In the genomic region with DNA sequence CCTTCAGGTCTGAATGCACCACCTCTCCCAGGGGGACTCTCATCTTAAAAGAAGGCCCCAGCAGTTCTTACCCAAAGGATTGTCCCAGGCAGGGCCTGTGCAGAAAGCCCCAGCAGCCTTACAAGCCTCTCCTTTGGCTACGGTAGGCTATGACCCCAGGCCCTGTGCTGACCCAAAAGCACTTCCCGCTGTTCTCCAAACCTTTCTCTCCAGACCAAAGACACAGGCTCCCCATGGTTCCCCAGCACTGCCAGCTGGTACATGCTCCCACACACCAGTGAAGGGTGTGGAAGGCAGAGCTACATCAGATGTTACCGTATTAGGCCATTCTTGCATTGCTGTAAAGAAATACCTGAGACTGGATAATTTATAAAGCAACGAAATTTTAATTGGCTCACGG, we compare ENCODE assay signal across 14 cellular contexts. TPM values are rescaled to one million over a fixed set of nuclear protein-coding genes. Genes with fewer than 3 reads are reported as not detected.
A peak's percentile ranks its signal among the peaks of the same experiment; 100 is the strongest.
DNase-seq lines count a peak whose midpoint lies in the region; ATAC-seq, FAIRE-seq and TF ChIP-seq lines count a peak whose summit lies in the region.
"Had no signal": no experiment of that assay in that cellular context is flagged by ENCODE, and none has a peak within 500 bp of the region (broad histone marks: within the 10 kb centered on the region; RNA-seq: fewer than 3 reads in every experiment).

No MANE protein-coding gene starts in this region.

- H4K8ac ChIP-seq in trophoblast cell (ENCODE audit: low read depth, low read length): no peak overlapping the region

- H4K91ac ChIP-seq in trophoblast cell (ENCODE audit: low read depth, low read length): no peak overlapping the region

- FAIRE-seq in small intestine (lab: Jason Lieb, UNC): no peak

- no peak for TF ChIP-seq EP300 in upper lobe of left lung (IDR thresholded peaks at IDR 0.05)

- no peaks in the 10 kb centered on the region for H3K79me2 ChIP-seq in trophoblast cell (ENCODE audit: control insufficient read depth, insufficient read depth, low read length, poor library complexity)

- 86 to 91% methylated on average over 3 to 5 of the region's 5 CpGs for WGBS in upper lobe of left lung, 2 donors
- WGBS in small intestine, 3 donors: 91 to 95% (median 93%) methylated on average over 5 of the region's 5 CpGs
- no CpG with 5 or more reads among the region's 5 CpGs for WGBS in trophoblast cell (ENCODE audit: extremely low coverage, insufficient coverage, insufficient read length)

- TF ChIP-seq CTCF in upper lobe of left lung (IDR thresholded peaks at IDR 0.05): no peak

- H3K79me1 ChIP-seq in trophoblast cell (ENCODE audit: low read length): no peaks in the 10 kb centered on the region

- H3K36me3 ChIP-seq in upper lobe of left lung (no peaks in the 10 kb centered on the region), small intestine (ENCODE audit: control insufficient read depth in 2 of 2, insufficient read depth in 2 of 2, low read length in 2 of 2) (no peaks in the 10 kb centered on the region), trophoblast cell (ENCODE audit: control insufficient read depth in 1 of 2, insufficient read depth in 2 of 2, low read length in 2 of 2) (no peaks in the 10 kb centered on the region)
- H3K36me3 ChIP-seq: heart left ventricle, neutrophil, uterus had no signal

- peak overlapping the region; percentile 86 to 87 for H3K4me3 Mint-ChIP-seq in activated T-cell treated with anti-CD3 and anti-CD28 coated beads, Interleukin-2, amount 50 U/mL, for 72 hours
- H3K4me3 Mint-ChIP-seq in activated CD4-positive, alpha-beta memory T cell treated with anti-CD3 and anti-CD28 coated beads for 36 hours: peak overlapping the region; percentile 76

- no peak for DNase-seq in activated T-cell treated with anti-CD3 and anti-CD28 coated beads, Interleukin-2, amount 50 U/mL, for 72 hours
- no peak for DNase-seq in activated T-cell treated with anti-CD3 and anti-CD28 coated beads, Interleukin-2, amount 50 U/mL, for 48 hours
- DNase-seq in activated CD4-positive, alpha-beta memory T cell treated with anti-CD3 and anti-CD28 coated beads for 36 hours: no peak
- DNase-seq in left lobe of liver (ENCODE audit: low spot score) (no peak), upper lobe of left lung (no peak), HuH-7.5 (ENCODE audit: low spot score) (no peak), small intestine (no peak), trophoblast cell (no peak)
- DNase-seq: DMS79 treated with DMSO at 0.1 percent for 48 hours, PC-3 had no signal

- no peak for TF ChIP-seq POLR2A in upper lobe of left lung (IDR thresholded peaks at IDR 0.05)

- ATAC-seq in activated T-cell treated with anti-CD3 and anti-CD28 coated beads, Interleukin-2, amount 50 U/mL, for 72 hours (replicated peaks in 1 of 2): peak; percentile 2 to 3
- ATAC-seq in left lobe of liver (peak; percentile 10), upper lobe of left lung (ENCODE audit: low FRiP score in 2 of 2) (no peak)
- ATAC-seq: PC-3 had no signal

- peak overlapping the region; percentile 47 for H3K27ac Mint-ChIP-seq in activated T-cell treated with anti-CD3 and anti-CD28 coated beads, Interleukin-2, amount 50 U/mL, for 72 hours
- peak overlapping the region; percentile 94 for H3K27ac Mint-ChIP-seq in activated CD4-positive, alpha-beta memory T cell treated with anti-CD3 and anti-CD28 coated beads for 36 hours

- H3K9me3 Mint-ChIP-seq in activated T-cell treated with anti-CD3 and anti-CD28 coated beads, Interleukin-2, amount 50 U/mL, for 72 hours: peaks cover 5 to 6% of the 10 kb centered on the region in 2 donors
- H3K9me3 Mint-ChIP-seq in activated CD4-positive, alpha-beta memory T cell treated with anti-CD3 and anti-CD28 coated beads for 36 hours: peaks cover 15% of the 10 kb centered on the region

- peaks cover 90% of the 10 kb centered on the region for H3K4me1 Mint-ChIP-seq in activated T-cell treated with anti-CD3 and anti-CD28 coated beads, Interleukin-2, amount 50 U/mL, for 72 hours (ENCODE audit: low read depth)
- H3K4me1 Mint-ChIP-seq in activated CD4-positive, alpha-beta memory T cell treated with anti-CD3 and anti-CD28 coated beads for 36 hours (ENCODE audit: low read depth): peaks cover 74% of the 10 kb centered on the region

- no peak overlapping the region for H3K23ac ChIP-seq in trophoblast cell (ENCODE audit: low read length)

- no peaks in the 10 kb centered on the region for H3K9me3 ChIP-seq in upper lobe of left lung
- H3K9me3 ChIP-seq in small intestine (ENCODE audit: control insufficient read depth, low read depth): no peaks in the 10 kb centered on the region
- H3K9me3 ChIP-seq in trophoblast cell (ENCODE audit: insufficient read depth, low read depth, low read length): peaks cover 2% of the 10 kb centered on the region
- H3K9me3 ChIP-seq: neutrophil had no signal

- H3K9ac ChIP-seq in trophoblast cell (ENCODE audit: low read length): no peak overlapping the region

- no peak overlapping the region for H3K4me3 ChIP-seq in upper lobe of left lung
- H3K4me3 ChIP-seq in small intestine (ENCODE audit: low read depth in 1 of 2, low read length in 2 of 2): no peak overlapping the region
- H3K4me3 ChIP-seq in trophoblast cell (ENCODE audit: low read depth, low read length): no peak overlapping the region
- H3K4me3 ChIP-seq: uterus had no signal

- H3K27me3 ChIP-seq in upper lobe of left lung (no peaks in the 10 kb centered on the region), small intestine (ENCODE audit: control insufficient read depth in 2 of 2, insufficient read depth in 2 of 2, low read length in 2 of 2) (no peaks in the 10 kb centered on the region), trophoblast cell (ENCODE audit: insufficient read depth, low read length) (no peaks in the 10 kb centered on the region)
- H3K27me3 ChIP-seq: heart left ventricle, uterus had no signal

- no peak overlapping the region for H2BK120ac ChIP-seq in trophoblast cell (ENCODE audit: insufficient read depth, low read length, poor library complexity)

- no peak overlapping the region for H2AFZ ChIP-seq in trophoblast cell (ENCODE audit: insufficient read depth, low read length, poor library complexity)

- POLR2A ChIA-PET in activated CD4-positive, alpha-beta memory T cell treated with anti-CD3 and anti-CD28 coated beads for 36 hours (lab: Charles Lee): interaction anchor here (0.8 to 9.1 kb wide), 11 partner anchors 14 to 180 kb away, joined by 3 to 114 read pairs (median 6); a partner anchor contains a TSS

- intact Hi-C loops in activated CD4-positive, alpha-beta memory T cell treated with anti-CD3 and anti-CD28 coated beads for 36 hours (cut with micrococcal nuclease): loop anchor here (1.0 to 5.0 kb wide), 8 partner anchors 14 to 180 kb away; a partner anchor contains a TSS

- no peak overlapping the region for H4K12ac ChIP-seq in trophoblast cell (ENCODE audit: low read depth, low read length)

- H3K36me3 Mint-ChIP-seq in activated T-cell treated with anti-CD3 and anti-CD28 coated beads, Interleukin-2, amount 50 U/mL, for 72 hours (ENCODE audit: insufficient read depth in 2 of 2): peaks cover 12 to 19% of the 10 kb centered on the region in 2 donors
- peaks cover 19% of the 10 kb centered on the region for H3K36me3 Mint-ChIP-seq in activated CD4-positive, alpha-beta memory T cell treated with anti-CD3 and anti-CD28 coated beads for 36 hours

- H3K4me1 ChIP-seq in upper lobe of left lung (peaks cover 23 to 42% (median 27%) of the 10 kb centered on the region in 4 donors), small intestine (ENCODE audit: control insufficient read depth in 2 of 2, insufficient read depth in 1 of 2, low read depth in 1 of 2, low read length in 1 of 2) (peaks cover 0 to 4% of the 10 kb centered on the region in 2 donors), trophoblast cell (ENCODE audit: control insufficient read depth in 1 of 2, insufficient read depth in 2 of 2, low read length in 2 of 2) (no peaks in the 10 kb centered on the region)

- H3K14ac ChIP-seq in trophoblast cell (ENCODE audit: low read length): no peak overlapping the region

- H3K4ac ChIP-seq in trophoblast cell (ENCODE audit: low read depth, low read length): no peak overlapping the region

- H2AK5ac ChIP-seq in trophoblast cell (ENCODE audit: low read length): no peak overlapping the region

- H2BK12ac ChIP-seq in trophoblast cell (ENCODE audit: low read length): no peak overlapping the region

- no peak overlapping the region for H2BK5ac ChIP-seq in trophoblast cell (ENCODE audit: low read depth, low read length, poor library complexity)

- no peak overlapping the region for H3K18ac ChIP-seq in trophoblast cell (ENCODE audit: low read length)

- peak overlapping the region in 3 of 4 donors; percentile 39 to 75 (median 74) for H3K27ac ChIP-seq in upper lobe of left lung
- peak overlapping the region in 1 of 2 donors; percentile 10 for H3K27ac ChIP-seq in small intestine (ENCODE audit: low read depth in 1 of 2, low read length in 1 of 2)
- H3K27ac ChIP-seq in trophoblast cell (ENCODE audit: low read depth, low read length): no peak overlapping the region
- H3K27ac ChIP-seq: epithelial cell of prostate, neutrophil had no signal

- H3K4me2 ChIP-seq in trophoblast cell (ENCODE audit: low read length): no peak overlapping the region

- CTCF ChIA-PET in activated CD4-positive, alpha-beta memory T cell treated with anti-CD3 and anti-CD28 coated beads for 36 hours (lab: Charles Lee): interaction anchor here (1.2 to 3.1 kb wide), 9 partner anchors 9 to 120 kb away, joined by 3 to 17 read pairs (median 5); a partner anchor contains a TSS

- no peaks in the 10 kb centered on the region for H3K27me3 Mint-ChIP-seq in activated T-cell treated with anti-CD3 and anti-CD28 coated beads, Interleukin-2, amount 50 U/mL, for 72 hours (ENCODE audit: low read depth)
- H3K27me3 Mint-ChIP-seq in activated CD4-positive, alpha-beta memory T cell treated with anti-CD3 and anti-CD28 coated beads for 36 hours: no peaks in the 10 kb centered on the region

RNA-seq across cellular contexts. Expression of a gene that starts 35.4 kb away (rescaled TPM):
- 100 to 1,000 TPM; 129 to 133 TPM for total RNA-seq in activated T-cell treated with anti-CD3 and anti-CD28 coated beads, Interleukin-2, amount 50 U/mL, for 72 hours
- 100 to 1,000 TPM; 109 to 112 TPM for total RNA-seq in activated CD4-positive, alpha-beta memory T cell treated with anti-CD3 and anti-CD28 coated beads for 36 hours
- total RNA-seq in left lobe of liver (7.6 TPM), upper lobe of left lung (100 to 1,000 TPM in 4 of 6 donors, 10 to 100 TPM in 2; 45.6 to 270 (median 154) TPM)
- polyA plus RNA-seq in small intestine: 10 to 100 TPM in 2 of 3 donors, 1 to 10 TPM in 1; 3.8 to 17.6 (median 12.2) TPM
- polyA plus RNA-seq in trophoblast cell (2013): 120 and 147 TPM in 2 replicates

Comparison
In these comparisons a context has a peak if more than half of its experiments do, and no peak if none do; other contexts are left out.
1. ATAC-seq: peak in activated T-cell treated with anti-CD3 and anti-CD28 coated beads, Interleukin-2, amount 50 U/mL, for 72 hours (2 of 2) and left lobe of liver (single experiment); none in upper lobe of left lung (0 of 2).